Comparison of ENCODE assay signal across 15 cellular contexts in genomic region chr11:33617672-33618362, GRCh38.
"Had no signal": no experiment of that assay in that cellular context is flagged by ENCODE, and none has a peak within 500 bp of the region (broad histone marks: within the 10 kb centered on the region; RNA-seq: fewer than 3 reads in every experiment).

No MANE protein-coding gene starts in this region.

- H3K4me3 Mint-ChIP-seq: activated CD8-positive, alpha-beta T cell treated with anti-CD3 and anti-CD28 coated beads, Interleukin-2, amount 10 ng/mL, durations not matched to agents 7 days and 5 days; activated naive CD4-positive, alpha-beta T cell treated with anti-CD3 and anti-CD28 coated beads, Interleukin-2, amount 10 ng/mL, durations not matched to agents 7 days and 5 days had no signal

- ATAC-seq: activated CD8-positive, alpha-beta T cell treated with anti-CD3 and anti-CD28 coated beads, Interleukin-2, amount 10 ng/mL, durations not matched to agents 7 days and 5 days had no signal

- DNase-seq: activated CD4-positive, alpha-beta T cell treated with anti-CD3 and anti-CD28 coated beads for 4 hours; activated CD8-positive, alpha-beta memory T cell treated with anti-CD3 and anti-CD28 coated beads, Interleukin-2, amount 50 U/mL, for 48 hours; activated CD8-positive, alpha-beta T cell treated with anti-CD3 and anti-CD28 coated beads, Interleukin-2, amount 10 ng/mL, durations not matched to agents 7 days and 5 days; activated naive CD4-positive, alpha-beta T cell treated with anti-CD3 and anti-CD28 coated beads, Interleukin-2, amount 10 ng/mL, durations not matched to agents 7 days and 5 days; colonic mucosa; effector CD8-positive, alpha-beta T cell; hippocampal formation; kidney glomerular epithelial cell; stimulated activated CD4-positive, alpha-beta T cell treated with anti-CD3 and anti-CD28 coated beads, Interleukin-12 subunit alpha, Interleukin-12 subunit beta, amount 100 ng/mL, for 4 hours; stimulated activated CD4-positive, alpha-beta T cell treated with anti-CD3 and anti-CD28 coated beads, Interleukin-2, amount 100 ng/mL, for 48 hours; stimulated activated naive CD4-positive, alpha-beta T cell treated with Interleukin-2 at 50 U/mL for 16 hours; T-helper 9 cell; WERI-Rb-1 had no signal

- H3K27ac ChIP-seq: colonic mucosa, suprapubic skin, upper lobe of left lung, WERI-Rb-1 had no signal

- H3K9me3 ChIP-seq: colonic mucosa, suprapubic skin, upper lobe of left lung had no signal

- H3K36me3 Mint-ChIP-seq: activated naive CD4-positive, alpha-beta T cell treated with anti-CD3 and anti-CD28 coated beads, Interleukin-2, amount 10 ng/mL, durations not matched to agents 7 days and 5 days had no signal

- H3K4me1 ChIP-seq: colonic mucosa, suprapubic skin, upper lobe of left lung had no signal

- H3K9me3 Mint-ChIP-seq: activated naive CD4-positive, alpha-beta T cell treated with anti-CD3 and anti-CD28 coated beads, Interleukin-2, amount 10 ng/mL, durations not matched to agents 7 days and 5 days had no signal

- H3K4me1 Mint-ChIP-seq: activated naive CD4-positive, alpha-beta T cell treated with anti-CD3 and anti-CD28 coated beads, Interleukin-2, amount 10 ng/mL, durations not matched to agents 7 days and 5 days had no signal

- H3K27me3 ChIP-seq: colonic mucosa, suprapubic skin, upper lobe of left lung had no signal

- H3K36me3 ChIP-seq: colonic mucosa, suprapubic skin, upper lobe of left lung, WERI-Rb-1 had no signal

- H3K27ac Mint-ChIP-seq: activated CD8-positive, alpha-beta T cell treated with anti-CD3 and anti-CD28 coated beads, Interleukin-2, amount 10 ng/mL, durations not matched to agents 7 days and 5 days; activated naive CD4-positive, alpha-beta T cell treated with anti-CD3 and anti-CD28 coated beads, Interleukin-2, amount 10 ng/mL, durations not matched to agents 7 days and 5 days had no signal

- H3K4me3 ChIP-seq: colonic mucosa, suprapubic skin, upper lobe of left lung had no signal
